Comparison of ENCODE assay signal across 23 cellular contexts in the genomic region with DNA sequence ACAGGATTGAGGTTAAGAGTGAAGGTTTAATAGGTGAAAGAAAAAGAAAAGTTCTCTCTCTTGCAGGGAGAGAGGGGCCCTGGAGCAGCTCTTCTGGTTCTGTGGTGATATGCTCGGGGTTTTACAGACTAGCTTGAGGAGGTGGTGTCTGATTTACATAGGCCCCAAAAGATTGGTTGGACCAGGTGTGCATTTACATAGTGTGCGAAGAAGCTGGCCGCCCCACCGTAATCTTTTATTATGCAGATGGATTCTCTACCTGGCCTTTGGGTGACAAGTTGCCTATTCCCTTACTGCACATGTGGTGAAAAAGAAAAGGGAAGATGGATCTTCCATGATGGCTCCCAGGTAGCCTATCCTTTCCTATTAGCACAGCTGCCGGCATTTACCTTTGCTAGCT.
"Had no signal": no experiment of that assay in that cellular context is flagged by ENCODE, and none has a peak within 500 bp of the region (broad histone marks: within the 10 kb centered on the region; RNA-seq: fewer than 3 reads in every experiment).

No MANE protein-coding gene starts in this region.

- H3K9me3 Mint-ChIP-seq: activated CD4-positive, alpha-beta memory T cell treated with anti-CD3 and anti-CD28 coated beads, Interleukin-2, amount 10 ng/mL, durations not matched to agents 7 days and 5 days; activated naive CD4-positive, alpha-beta T cell treated with anti-CD3 and anti-CD28 coated beads for 36 hours; activated T-helper 17 cell treated with anti-CD3 and anti-CD28 coated beads, Interleukin-2, amount 50 U/mL, for 72 hours had no signal

- DNase-seq: activated CD4-positive, alpha-beta memory T cell treated with anti-CD3 and anti-CD28 coated beads, Interleukin-2, amount 10 ng/mL, durations not matched to agents 7 days and 5 days; activated CD4-positive, alpha-beta T cell treated with anti-CD3 and anti-CD28 coated beads, Interleukin-2, amount 50 U/mL, for 1 hour; activated CD4-positive, CD25-positive, alpha-beta regulatory T cell; activated gamma-delta T cell; activated naive CD4-positive, alpha-beta T cell treated with anti-CD3 and anti-CD28 coated beads for 36 hours; activated T-cell treated with anti-CD3 and anti-CD28 coated beads for 4 hours; activated T-cell treated with anti-CD3 and anti-CD28 coated beads, Interleukin-2, amount 50 U/mL, for 48 hours; brain microvascular endothelial cell; NCI-H1092; NCI-H1417; NCI-H1694 treated with DMSO at 0.1 percent for 48 hours; NCI-H2029 treated with DMSO at 0.1 percent for 48 hours; NCI-H446 treated with DMSO at 0.1 percent for 48 hours; NCI-H524 treated with DMSO at 0.1 percent for 48 hours; NCI-H774; PC-3; SHP77 treated with DMSO at 0.1 percent for 48 hours; T-helper 17 cell; T-helper 9 cell had no signal

- H3K4me3 Mint-ChIP-seq: activated CD4-positive, alpha-beta memory T cell treated with anti-CD3 and anti-CD28 coated beads, Interleukin-2, amount 10 ng/mL, durations not matched to agents 7 days and 5 days; activated naive CD4-positive, alpha-beta T cell treated with anti-CD3 and anti-CD28 coated beads for 36 hours; activated naive CD8-positive, alpha-beta T cell; activated T-helper 17 cell treated with anti-CD3 and anti-CD28 coated beads, Interleukin-2, amount 50 U/mL, for 72 hours; T-helper 17 cell had no signal

- H3K4me1 Mint-ChIP-seq: activated CD4-positive, alpha-beta memory T cell treated with anti-CD3 and anti-CD28 coated beads, Interleukin-2, amount 10 ng/mL, durations not matched to agents 7 days and 5 days; activated T-helper 17 cell treated with anti-CD3 and anti-CD28 coated beads, Interleukin-2, amount 50 U/mL, for 72 hours; T-helper 17 cell had no signal

- H3K27ac ChIP-seq: brain microvascular endothelial cell, cardiac muscle cell, KMS-11 had no signal

- H3K36me3 ChIP-seq: brain microvascular endothelial cell, cardiac muscle cell had no signal

- ATAC-seq: activated T-helper 17 cell treated with anti-CD3 and anti-CD28 coated beads, Interleukin-2, amount 50 U/mL, for 72 hours; PC-3; T-helper 17 cell had no signal

- H3K36me3 Mint-ChIP-seq: activated naive CD8-positive, alpha-beta T cell had no signal

- H3K4me2 ChIP-seq: KMS-11 had no signal

- H3K27ac Mint-ChIP-seq: activated CD4-positive, alpha-beta memory T cell treated with anti-CD3 and anti-CD28 coated beads, Interleukin-2, amount 10 ng/mL, durations not matched to agents 7 days and 5 days; activated naive CD4-positive, alpha-beta T cell treated with anti-CD3 and anti-CD28 coated beads for 36 hours; activated naive CD8-positive, alpha-beta T cell; activated T-helper 17 cell treated with anti-CD3 and anti-CD28 coated beads, Interleukin-2, amount 50 U/mL, for 72 hours; T-helper 17 cell had no signal

- H3K27me3 ChIP-seq: brain microvascular endothelial cell, cardiac muscle cell had no signal

- H3K27me3 Mint-ChIP-seq: activated CD4-positive, alpha-beta memory T cell treated with anti-CD3 and anti-CD28 coated beads, Interleukin-2, amount 10 ng/mL, durations not matched to agents 7 days and 5 days; activated naive CD8-positive, alpha-beta T cell; activated T-helper 17 cell treated with anti-CD3 and anti-CD28 coated beads, Interleukin-2, amount 50 U/mL, for 72 hours had no signal

- H3K4me3 ChIP-seq: cardiac muscle cell had no signal

- H3K9ac ChIP-seq: KMS-11 had no signal
